Comparison of ENCODE assay signal across 1 cellular context in genomic region chr13:95212962-95213850, GRCh38.
TF ChIP-seq lines count a peak whose summit lies in the region.

No MANE protein-coding gene starts in this region.

TF ChIP-seq in endothelial cell of umbilical vein, 7 proteins besides CTCF, POLR2A, EP300 and RAD21:
- TF ChIP-seq GATA2 (IDR thresholded peaks at IDR 0.05; ENCODE audit: insufficient read depth, insufficient read length, low read depth, low read length) (peak; percentile 62), JUN (IDR thresholded peaks at IDR 0.05; ENCODE audit: borderline replicate concordance, insufficient read depth, insufficient read length, low read depth) (no peak)
